Comparison of ENCODE assay signal across 15 cellular contexts in the genomic region with DNA sequence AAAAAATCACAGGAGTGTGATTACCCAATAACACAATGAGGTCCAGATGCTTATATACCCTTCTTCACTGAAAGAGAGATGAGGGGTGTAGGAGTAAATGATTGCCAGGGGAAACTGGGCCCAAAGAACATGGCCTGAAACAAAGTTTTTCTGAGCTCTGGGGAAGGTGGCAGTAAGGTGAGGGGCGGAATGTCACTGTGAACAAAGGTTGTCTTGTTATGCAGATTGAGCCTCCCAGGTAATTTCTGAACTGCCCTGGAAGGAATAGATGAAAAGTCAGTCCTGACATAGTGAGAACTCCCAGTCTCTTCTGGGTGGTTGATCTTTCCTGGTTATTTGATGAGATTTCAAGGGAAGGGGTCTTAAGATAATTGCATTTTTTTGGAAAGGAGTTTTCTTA. TPM values are rescaled to one million over a fixed set of nuclear protein-coding genes. Genes with fewer than 3 reads are reported as not detected.
DNase-seq lines count a peak whose midpoint lies in the region; TF ChIP-seq lines count a peak whose summit lies in the region.
"Had no signal": no experiment of that assay in that cellular context is flagged by ENCODE, and none has a peak within 500 bp of the region (broad histone marks: within the 10 kb centered on the region; RNA-seq: fewer than 3 reads in every experiment).

No MANE protein-coding gene starts in this region.

- no peaks in the 10 kb centered on the region for H4K20me1 ChIP-seq in GM23248 (ENCODE audit: insufficient read depth)

- peaks cover 4% of the 10 kb centered on the region for H3K36me3 Mint-ChIP-seq in endodermal cell (ENCODE audit: low read depth)
- H3K36me3 Mint-ChIP-seq: CD4-positive, alpha-beta memory T cell had no signal

- peaks cover 24% of the 10 kb centered on the region for H3F3A ChIP-seq in GM23248 (ENCODE audit: insufficient read depth)

- H3K9me3 ChIP-seq in GM23248 (ENCODE audit: low read depth) (no peaks in the 10 kb centered on the region), HUES48 (ENCODE audit: control insufficient read depth, insufficient read depth, low read length) (no peaks in the 10 kb centered on the region), endodermal cell (ENCODE audit: control insufficient read depth, low read length) (no peaks in the 10 kb centered on the region), BE2C (no peaks in the 10 kb centered on the region)

- no peaks in the 10 kb centered on the region for H3K9me2 ChIP-seq in GM23248 (ENCODE audit: insufficient read depth)

- H3K4me3 ChIP-seq in GM23248 (no peak overlapping the region), HUES48 (ENCODE audit: low read depth, low read length) (peak overlapping the region; percentile 5; the same call in 1 of the 2 replicates), endodermal cell (ENCODE audit: low read length) (no peak overlapping the region), BE2C (ENCODE audit: low read depth, low read length) (no peak overlapping the region)

- H3K27me3 ChIP-seq in GM23248 (replicated peaks; ENCODE audit: insufficient read depth): no peaks in the 10 kb centered on the region
- 0 out of 2 replicates have a peak, but pooled peaks cover 4% of the 10 kb centered on the region for H3K27me3 ChIP-seq in HUES48 (ENCODE audit: control insufficient read depth, insufficient read depth, low read length)
- H3K27me3 ChIP-seq in endodermal cell (ENCODE audit: control insufficient read depth, insufficient read depth, low read length, poor library complexity, severe bottlenecking): peaks cover 4% of the 10 kb centered on the region
- H3K27me3 ChIP-seq in BE2C: peaks cover 27% of the 10 kb centered on the region

- H3K27ac ChIP-seq in GM23248: no peak overlapping the region
- H3K27ac ChIP-seq in HUES48 (ENCODE audit: low read depth, low read length): no peak overlapping the region
- no peak overlapping the region for H3K27ac ChIP-seq in endodermal cell (ENCODE audit: low read depth, low read length)
- H3K27ac ChIP-seq: C4-2B, KMS-11 had no signal

- WGBS in GM23248 (ENCODE audit: low coverage in 1 of 2, low lambda C conversion rate in 2 of 2, missing lambda C conversion rate in 2 of 2), 2 experiments: 70 to 75% methylated on average over 1 of the region's 1 CpG
- WGBS in endodermal cell (ENCODE audit: insufficient coverage in 1 of 2, insufficient read length in 1 of 2), 2 experiments: 100% methylated on average over 1 of the region's 1 CpG; no CpG with 5 or more reads in 1 of the 2 experiments

- H3K4me1 ChIP-seq in GM23248 (ENCODE audit: insufficient read depth) (peaks cover 9% of the 10 kb centered on the region; the same call in 1 of the 2 replicates), HUES48 (ENCODE audit: control insufficient read depth, insufficient read depth, low read length) (peaks cover 23% of the 10 kb centered on the region), endodermal cell (ENCODE audit: control insufficient read depth, insufficient read depth, low read length) (no peaks in the 10 kb centered on the region), BE2C (no peaks in the 10 kb centered on the region)

- DNase-seq in GM23248 (peak; percentile 9), endodermal cell (peak; percentile 64), iPS-NIHi7 (ENCODE audit: extremely low spot score) (peak; percentile 14), NCI-H345 treated with DMSO at 0.1 percent for 48 hours (lab: John Stamatoyannopoulos, UW; ENCODE audit: unreplicated experiment) (no peak), GM10266 (ENCODE audit: extremely low spot score) (no peak), BE2C (no peak), GOT3 (lab: John Stamatoyannopoulos, UW) (no peak)
- DNase-seq: CD4-positive, alpha-beta memory T cell; DMS153; DMS79 treated with DMSO at 0.1 percent for 48 hours; EL had no signal

- no peak overlapping the region for H3K4me2 ChIP-seq in GM23248 (ENCODE audit: unreplicated experiment)
- H3K4me2 ChIP-seq: KMS-11 had no signal

- H2AFZ ChIP-seq in GM23248: no peak overlapping the region

- peaks cover 23% of the 10 kb centered on the region for H3K79me2 ChIP-seq in GM23248 (ENCODE audit: insufficient read depth)

- H3K4me3 Mint-ChIP-seq in endodermal cell: no peak overlapping the region
- H3K4me3 Mint-ChIP-seq: CD4-positive, alpha-beta memory T cell had no signal

- H3K9ac ChIP-seq in GM23248 (no peak overlapping the region), HUES48 (ENCODE audit: low read depth, low read length) (no peak overlapping the region), endodermal cell (ENCODE audit: extremely low read depth, low read length, poor library complexity, severe bottlenecking) (no peak overlapping the region)
- H3K9ac ChIP-seq: KMS-11 had no signal

- H3K4me1 Mint-ChIP-seq in endodermal cell: peaks cover 29% of the 10 kb centered on the region

- no peak overlapping the region for H3K27ac Mint-ChIP-seq in endodermal cell
- H3K27ac Mint-ChIP-seq: CD4-positive, alpha-beta memory T cell had no signal

- in situ Hi-C loops in GM23248 (cut with MboI): loop anchor here (25.0 kb wide), 1 partner anchor 228 kb away; no protein-coding TSS in a partner anchor

- peaks cover 39% of the 10 kb centered on the region for H3K27me3 Mint-ChIP-seq in endodermal cell (ENCODE audit: insufficient read depth)

- peaks cover 4% of the 10 kb centered on the region for H3K9me3 Mint-ChIP-seq in endodermal cell

- TF ChIP-seq CTCF in endodermal cell (conservative IDR thresholded peaks at IDR 0.05): no peak
- TF ChIP-seq CTCF in GM10266 (IDR thresholded peaks at IDR 0.05; ENCODE audit: control insufficient read depth, insufficient read depth, low read depth, missing control alignments): no peak
- TF ChIP-seq CTCF in BE2C (IDR thresholded peaks at IDR 0.05; ENCODE audit: low read depth, low read length): no peak

- H3K36me3 ChIP-seq in GM23248 (ENCODE audit: low read depth): no peaks in the 10 kb centered on the region
- H3K36me3 ChIP-seq in HUES48 (ENCODE audit: control insufficient read depth, insufficient read depth, low read length): no peaks in the 10 kb centered on the region
- H3K36me3 ChIP-seq in endodermal cell (ENCODE audit: control insufficient read depth, insufficient read depth, low read length): no peaks in the 10 kb centered on the region
- H3K36me3 ChIP-seq in BE2C: no peaks in the 10 kb centered on the region

RNA-seq across cellular contexts. Expression of a gene that starts 2.5 kb away (rescaled TPM):
- 185 and 188 TPM in 2 replicates for total RNA-seq in GM23248 (2014; rRNA removed; shearing (Covaris generic))
- 146 and 152 TPM in 2 replicates for polyA plus RNA-seq in GM23248 (2016; fragmentation: Nextera tagmentation; extraction: Ambion mirVana)
- 10 to 100 TPM; 12.6 to 13.6 TPM for total RNA-seq in endodermal cell
- polyA plus RNA-seq in endodermal cell (2013, experiment 1 of 2): 91.6 TPM
- polyA plus RNA-seq in endodermal cell (2013, experiment 2 of 2): 75.1 TPM
- polyA plus RNA-seq in BE2C (2012; ENCODE audit: insufficient read depth, insufficient read length, low read depth): not detected
- total RNA-seq: CD4-positive, alpha-beta memory T cell; HT-29 had no signal
- polyA plus RNA-seq: CD4-positive, alpha-beta memory T cell had no signal

Comparison
In these comparisons a context has a peak if more than half of its experiments do, and no peak if none do; other contexts are left out.
1. DNase-seq: peak in GM23248 (single experiment), endodermal cell (single experiment) and iPS-NIHi7 (single experiment); none in NCI-H345 treated with DMSO at 0.1 percent for 48 hours (single experiment), GM10266 (single experiment), BE2C (single experiment) and GOT3 (single experiment).
2. RNA of a gene that starts 2.5 kb away (total RNA-seq): 185 to 188 TPM in GM23248; 12.6 to 13.6 TPM in endodermal cell; every median in the first group is over 10 times any median in the second.